ENCODE assay signal across 12 cellular contexts in genomic region chr3:72538070-72538745, GRCh38.
A peak's percentile ranks its signal among the peaks of the same experiment; 100 is the strongest.
DNase-seq lines count a peak whose midpoint lies in the region; ATAC-seq lines count a peak whose summit lies in the region.
"Had no signal": no experiment of that assay in that cellular context is flagged by ENCODE, and none has a peak within 500 bp of the region (broad histone marks: within the 10 kb centered on the region; RNA-seq: fewer than 3 reads in every experiment).

No MANE protein-coding gene starts in this region.

- H3K4me3 Mint-ChIP-seq in activated naive CD8-positive, alpha-beta T cell treated with anti-CD3 and anti-CD28 coated beads, Interleukin-2, amount 50 U/mL, for 24 hours, result no peak overlapping the region
- H3K4me3 Mint-ChIP-seq: natural killer cell had no signal

- ATAC-seq in GM18499 (IDR thresholded peaks at IDR 0.05; ENCODE audit: insufficient read depth, unreplicated experiment) (peak; percentile 58), GM19023 (IDR thresholded peaks at IDR 0.05; ENCODE audit: unreplicated experiment) (peak; percentile 60), HG02973 (IDR thresholded peaks at IDR 0.05; ENCODE audit: unreplicated experiment) (peak; percentile 63), HG03457 (IDR thresholded peaks at IDR 0.05; ENCODE audit: unreplicated experiment) (no peak), GM19324 (IDR thresholded peaks at IDR 0.05; ENCODE audit: low FRiP score, unreplicated experiment) (no peak)
- peak; percentile 73 for ATAC-seq in activated naive CD8-positive, alpha-beta T cell treated with anti-CD3 and anti-CD28 coated beads, Interleukin-2, amount 50 U/mL, for 24 hours
- ATAC-seq: SK-N-SH treated with all-trans-retinoic acid at 6 μM for 48 hours had no signal

- H3K9me2 ChIP-seq in Karpas-422 (replicated peaks; ENCODE audit: insufficient read depth, low read length), result no peaks in the 10 kb centered on the region

- H3K36me3 Mint-ChIP-seq in activated naive CD8-positive, alpha-beta T cell treated with anti-CD3 and anti-CD28 coated beads, Interleukin-2, amount 50 U/mL, for 24 hours (ENCODE audit: low read depth), result no peaks in the 10 kb centered on the region
- H3K36me3 Mint-ChIP-seq: natural killer cell had no signal

- no peaks in the 10 kb centered on the region for H3K27me3 ChIP-seq in Karpas-422 (ENCODE audit: low read length)
- H3K27me3 ChIP-seq: breast epithelium had no signal

- H3K4me2 ChIP-seq in Karpas-422 (ENCODE audit: low read depth, low read length, poor library complexity, severe bottlenecking), result no peak overlapping the region

- no peak for DNase-seq in activated naive CD8-positive, alpha-beta T cell treated with anti-CD3 and anti-CD28 coated beads, Interleukin-2, amount 50 U/mL, for 24 hours
- no peak for DNase-seq in Karpas-422
- DNase-seq: erythroblast, natural killer cell, NCI-H524 treated with DMSO at 0.1 percent for 48 hours had no signal

- H3K9ac ChIP-seq in Karpas-422 (ENCODE audit: low read length), result no peak overlapping the region

- peaks cover 5% of the 10 kb centered on the region for H3K4me1 ChIP-seq in Karpas-422 (ENCODE audit: low read length)
- H3K4me1 ChIP-seq: breast epithelium had no signal

- H3K79me2 ChIP-seq in Karpas-422 (ENCODE audit: low read length), result no peaks in the 10 kb centered on the region

- H3K9me3 Mint-ChIP-seq in activated naive CD8-positive, alpha-beta T cell treated with anti-CD3 and anti-CD28 coated beads, Interleukin-2, amount 50 U/mL, for 24 hours, result peaks cover 14% of the 10 kb centered on the region

- H4K20me1 ChIP-seq in Karpas-422 (ENCODE audit: insufficient read depth, low read depth, low read length), result 0 out of 2 replicates have a peak, but pooled peaks cover 3% of the 10 kb centered on the region

- peak overlapping the region; percentile 63 for H3K27ac Mint-ChIP-seq in activated naive CD8-positive, alpha-beta T cell treated with anti-CD3 and anti-CD28 coated beads, Interleukin-2, amount 50 U/mL, for 24 hours
- H3K27ac Mint-ChIP-seq: natural killer cell had no signal

- no peak overlapping the region for H2AFZ ChIP-seq in Karpas-422 (ENCODE audit: low read length)

- H3K4me3 ChIP-seq in Karpas-422 (ENCODE audit: low read length), result no peak overlapping the region
- H3K4me3 ChIP-seq: breast epithelium had no signal

- no peak overlapping the region for H3K27ac ChIP-seq in Karpas-422 (ENCODE audit: low read length)
- H3K27ac ChIP-seq: breast epithelium had no signal

- H3K27me3 Mint-ChIP-seq in activated naive CD8-positive, alpha-beta T cell treated with anti-CD3 and anti-CD28 coated beads, Interleukin-2, amount 50 U/mL, for 24 hours, result peaks cover 14% of the 10 kb centered on the region

- no peaks in the 10 kb centered on the region for H3K36me3 ChIP-seq in Karpas-422 (ENCODE audit: insufficient read depth, low read length)
- H3K36me3 ChIP-seq: breast epithelium had no signal

- H3K9me3 ChIP-seq in Karpas-422 (ENCODE audit: low read length), result no peaks in the 10 kb centered on the region
- H3K9me3 ChIP-seq: breast epithelium had no signal

- peaks cover 31% of the 10 kb centered on the region for H3K4me1 Mint-ChIP-seq in activated naive CD8-positive, alpha-beta T cell treated with anti-CD3 and anti-CD28 coated beads, Interleukin-2, amount 50 U/mL, for 24 hours

Comparison
In these comparisons a context has a peak if more than half of its experiments do, and no peak if none do; other contexts are left out.
1. ATAC-seq: peak in GM18499 (single experiment), GM19023 (single experiment), HG02973 (single experiment) and activated naive CD8-positive, alpha-beta T cell treated with anti-CD3 and anti-CD28 coated beads, Interleukin-2, amount 50 U/mL, for 24 hours (single experiment); none in HG03457 (single experiment) and GM19324 (single experiment).